20 cellular contexts compared by ENCODE assay signal in genomic region chr6:170374571-170375444, GRCh38.
DNase-seq lines count a peak whose midpoint lies in the region; ATAC-seq and TF ChIP-seq lines count a peak whose summit lies in the region.
"Had no signal": no experiment of that assay in that cellular context is flagged by ENCODE, and none has a peak within 500 bp of the region (broad histone marks: within the 10 kb centered on the region; RNA-seq: fewer than 3 reads in every experiment).

No MANE protein-coding gene starts in this region.

- 97% methylated on average over 11 of the region's 11 CpGs for WGBS in thymus

- POLR2A ChIA-PET in MCF 10A (lab: Yijun Ruan, JAX) = no interaction called here

- no peak for TF ChIP-seq POLR2A in breast epithelium (IDR thresholded peaks at IDR 0.05)

- H3K4me1 ChIP-seq in breast epithelium (no peaks in the 10 kb centered on the region), foreskin keratinocyte (peaks cover 8% of the 10 kb centered on the region), thymus (ENCODE audit: control insufficient read depth, insufficient read depth, low read length) (peaks cover 4% of the 10 kb centered on the region)
- H3K4me1 ChIP-seq: neural progenitor cell had no signal

- CTCF ChIA-PET in MCF 10A (lab: Yijun Ruan, JAX) = no interaction called here

- H3K36me3 ChIP-seq in breast epithelium (no peaks in the 10 kb centered on the region), thymus (ENCODE audit: control insufficient read depth, insufficient read depth) (peaks cover 17% of the 10 kb centered on the region)
- H3K36me3 ChIP-seq: neural progenitor cell had no signal

- no peaks in the 10 kb centered on the region for H3K9me3 Mint-ChIP-seq in MCF 10A (ENCODE audit: unreplicated experiment)
- H3K9me3 Mint-ChIP-seq: activated naive CD4-positive, alpha-beta T cell treated with anti-CD3 and anti-CD28 coated beads, Interleukin-2, amount 50 U/mL, for 24 hours; neural progenitor cell; T-helper 1 cell treated with Interleukin-12 subunit alpha and Interleukin-12 subunit beta and Interleukin-4 antibody, amounts not matched to agents 30 μg/mL and 1 μg/mL, for 36 hours; type B pancreatic cell had no signal

- intact Hi-C loops in breast epithelium (cut with DNase I; ENCODE audit: low total_unique reads) = no loop called here
- intact Hi-C loops in MCF 10A (cut with micrococcal nuclease) = no loop called here

- H3K27ac Mint-ChIP-seq in MCF 10A (ENCODE audit: low read depth, unreplicated experiment) = no peak overlapping the region
- H3K27ac Mint-ChIP-seq: neural progenitor cell; T-helper 1 cell treated with Interleukin-12 subunit alpha and Interleukin-12 subunit beta and Interleukin-4 antibody, amounts not matched to agents 30 μg/mL and 1 μg/mL, for 36 hours had no signal

- ATAC-seq in foreskin keratinocyte = peak; percentile 74
- ATAC-seq in GM21390 (IDR thresholded peaks at IDR 0.05; ENCODE audit: unreplicated experiment) = no peak
- no peak for ATAC-seq in HG03354 (IDR thresholded peaks at IDR 0.05; ENCODE audit: poor library complexity, severe bottlenecking, unreplicated experiment)
- ATAC-seq: activated CD4-positive, CD25-positive, alpha-beta regulatory T cell treated with anti-CD3 and anti-CD28 coated beads, Interleukin-2, amount 50 U/mL, for 24 hours; sciatic nerve had no signal

- H3K27ac ChIP-seq in breast epithelium (peak overlapping the region; percentile 67 to 84), foreskin keratinocyte (no peak overlapping the region), thymus (ENCODE audit: low read depth) (peak overlapping the region; percentile 27)
- H3K27ac ChIP-seq: neural progenitor cell had no signal

- peak in 1 of 2 donors; percentile 50 for DNase-seq in breast epithelium (ENCODE audit: low spot score in 2 of 2)
- DNase-seq in MCF 10A (ENCODE audit: unreplicated experiment) = no peak
- DNase-seq in NOMO-1 treated with dmso at 0.1 percent for 144 hours (lab: John Stamatoyannopoulos, UW; ENCODE audit: unreplicated experiment) = peak; percentile 53
- peak; percentile 33 to 56 for DNase-seq in foreskin keratinocyte
- DNase-seq in DMS114 treated with DMSO at 0.1 percent for 48 hours (lab: John Stamatoyannopoulos, UW; ENCODE audit: unreplicated experiment) = no peak
- DNase-seq: activated CD8-positive, alpha-beta memory T cell treated with anti-CD3 and anti-CD28 coated beads, Interleukin-2, amount 50 U/mL, for 4 hours; effector CD8-positive, alpha-beta T cell; foreskin melanocyte; NCI-H1092 treated with DMSO at 0.1 percent for 48 hours; NCI-H524 treated with DMSO at 0.1 percent for 48 hours; stimulated activated CD4-positive, alpha-beta T cell treated with anti-CD3 and anti-CD28 coated beads, Interleukin-4, amount 100 ng/mL, for 4 hours had no signal

- no peaks in the 10 kb centered on the region for H3K4me1 Mint-ChIP-seq in MCF 10A (ENCODE audit: insufficient read depth, unreplicated experiment)

- H3K4me3 ChIP-seq in breast epithelium = no peak overlapping the region
- H3K4me3 ChIP-seq in thymus (ENCODE audit: low read length) = no peak overlapping the region
- H3K4me3 ChIP-seq: neural progenitor cell had no signal

- no peak overlapping the region for H3K4me3 Mint-ChIP-seq in MCF 10A (ENCODE audit: unreplicated experiment)
- H3K4me3 Mint-ChIP-seq: activated naive CD4-positive, alpha-beta T cell treated with anti-CD3 and anti-CD28 coated beads, Interleukin-2, amount 50 U/mL, for 24 hours; neural progenitor cell; T-helper 1 cell treated with Interleukin-12 subunit alpha and Interleukin-12 subunit beta and Interleukin-4 antibody, amounts not matched to agents 30 μg/mL and 1 μg/mL, for 36 hours; type B pancreatic cell had no signal

- H3K36me3 Mint-ChIP-seq in MCF 10A (ENCODE audit: insufficient read depth, unreplicated experiment) = peaks cover 26% of the 10 kb centered on the region

- H3K27me3 ChIP-seq in breast epithelium = no peaks in the 10 kb centered on the region
- H3K27me3 ChIP-seq in foreskin keratinocyte = no peaks in the 10 kb centered on the region
- no peaks in the 10 kb centered on the region for H3K27me3 ChIP-seq in thymus (ENCODE audit: control insufficient read depth, insufficient read depth)
- H3K27me3 ChIP-seq: neural progenitor cell had no signal

- no TSS peak for BruUV-seq in MCF 10A (replicated peaks; lab: Mats Ljungman, UMichigan)

- H3K9me3 ChIP-seq in breast epithelium (no peaks in the 10 kb centered on the region), thymus (ENCODE audit: control insufficient read depth) (no peaks in the 10 kb centered on the region)

- TF ChIP-seq CTCF in breast epithelium (IDR thresholded peaks at IDR 0.05) (no peak), MCF 10A (IDR thresholded peaks at IDR 0.05; ENCODE audit: unreplicated experiment) (no peak), foreskin keratinocyte (conservative IDR thresholded peaks at IDR 0.05) (peak; percentile 28)

- no peaks in the 10 kb centered on the region for H3K27me3 Mint-ChIP-seq in MCF 10A (ENCODE audit: insufficient read depth, unreplicated experiment)
- H3K27me3 Mint-ChIP-seq: activated naive CD4-positive, alpha-beta T cell treated with anti-CD3 and anti-CD28 coated beads, Interleukin-2, amount 50 U/mL, for 24 hours; type B pancreatic cell had no signal

Comparison
In these comparisons a context has a peak if more than half of its experiments do, and no peak if none do; other contexts are left out.
1. DNase-seq: peak in NOMO-1 treated with dmso at 0.1 percent for 144 hours (single experiment) and foreskin keratinocyte (2 of 2); none in MCF 10A (single experiment) and DMS114 treated with DMSO at 0.1 percent for 48 hours (single experiment).